In genomic region chr13:35818577-35819165, GRCh38 we compare ENCODE assay signal across 8 cellular contexts.
A peak's percentile ranks its signal among the peaks of the same experiment; 100 is the strongest.
DNase-seq lines count a peak whose midpoint lies in the region; ATAC-seq, FAIRE-seq and TF ChIP-seq lines count a peak whose summit lies in the region.

No MANE protein-coding gene starts in this region.

- H3K27ac ChIP-seq in Karpas-422 (ENCODE audit: low read length) (no peak overlapping the region), SK-N-SH (ENCODE audit: low read depth in 2 of 2, low read length in 1 of 2) (no peak overlapping the region), smooth muscle cell (ENCODE audit: low read depth) (no peak overlapping the region)

- 45% methylated on average over 4 of the region's 4 CpGs for WGBS in SK-N-SH (ENCODE audit: low lambda C conversion rate)
- WGBS in smooth muscle cell (ENCODE audit: low lambda C conversion rate), result 73% methylated on average over 4 of the region's 4 CpGs

- TF ChIP-seq CTCF in SK-N-SH (IDR thresholded peaks at IDR 0.05), result peak; percentile 85
- TF ChIP-seq CTCF in smooth muscle cell (IDR thresholded peaks at IDR 0.05; ENCODE audit: borderline replicate concordance, insufficient read depth, poor library complexity, severe bottlenecking), result peak; percentile 69

- H3K79me2 ChIP-seq in Karpas-422 (ENCODE audit: low read length) (no peaks in the 10 kb centered on the region), SK-N-SH (ENCODE audit: insufficient read depth) (no peaks in the 10 kb centered on the region), smooth muscle cell (ENCODE audit: low read depth) (no peaks in the 10 kb centered on the region)

- H3K9ac ChIP-seq in Karpas-422 (ENCODE audit: low read length) (no peak overlapping the region), SK-N-SH (no peak overlapping the region), smooth muscle cell (ENCODE audit: low read depth) (no peak overlapping the region)

- CTCF ChIA-PET in SK-N-SH (lab: Yijun Ruan, JAX), result interaction anchor here (0.6 to 4.2 kb wide), 29 partner anchors 9 to 609 kb away, joined by 3 to 35 read pairs (median 3); partner anchors contain the start of gene MAB21L1

- H3K36me3 ChIP-seq in Karpas-422 (ENCODE audit: insufficient read depth, low read length), result no peaks in the 10 kb centered on the region
- no peaks in the 10 kb centered on the region for H3K36me3 ChIP-seq in SK-N-SH (replicated peaks in 1 of 2; ENCODE audit: control insufficient read depth in 1 of 2, insufficient read depth in 2 of 2, low read length in 1 of 2)
- H3K36me3 ChIP-seq in smooth muscle cell (ENCODE audit: low read depth), result no peaks in the 10 kb centered on the region

- TF ChIP-seq EP300 in SK-N-SH (IDR thresholded peaks at IDR 0.05; ENCODE audit: borderline replicate concordance in 1 of 2, low read depth in 1 of 2, low read length in 1 of 2), result no peak

- no peak for ATAC-seq in GM21528 (IDR thresholded peaks at IDR 0.05; ENCODE audit: low FRiP score, unreplicated experiment)
- no peak for ATAC-seq in stimulated activated naive CD8-positive, alpha-beta T cell treated with anti-CD3 and anti-CD28 coated beads, Interleukin-15, Interleukin-2, amounts not matched to agents 100 U/mL and 50 U/mL, for 24 hours

- H3K27me3 ChIP-seq in Karpas-422 (ENCODE audit: low read length) (no peaks in the 10 kb centered on the region), SK-N-SH (ENCODE audit: insufficient read depth) (no peaks in the 10 kb centered on the region), smooth muscle cell (ENCODE audit: low read depth) (no peaks in the 10 kb centered on the region)

- POLR2A ChIA-PET in SK-N-SH (lab: Yijun Ruan, JAX), result interaction anchor here (0.6 to 1.0 kb wide), 2 partner anchors 9 to 342 kb away, joined by 3 to 10 read pairs; partner anchors contain the start of gene MAB21L1

- H3K4me3 ChIP-seq in Karpas-422 (ENCODE audit: low read length), result no peak overlapping the region
- no peak overlapping the region; a peak in 1 of 4 replicates for H3K4me3 ChIP-seq in SK-N-SH (ENCODE audit: low read depth in 2 of 2, low read length in 1 of 2)
- no peak overlapping the region for H3K4me3 ChIP-seq in smooth muscle cell

- no peaks in the 10 kb centered on the region for H3K9me2 ChIP-seq in Karpas-422 (replicated peaks; ENCODE audit: insufficient read depth, low read length)
- H3K9me2 ChIP-seq in SK-N-SH, result no peaks in the 10 kb centered on the region

- no peak overlapping the region for H2AFZ ChIP-seq in Karpas-422 (ENCODE audit: low read length)
- no peak overlapping the region for H2AFZ ChIP-seq in SK-N-SH (ENCODE audit: low read depth)
- H2AFZ ChIP-seq in smooth muscle cell (ENCODE audit: low read depth), result no peak overlapping the region

- H4K20me1 ChIP-seq in Karpas-422 (ENCODE audit: insufficient read depth, low read depth, low read length), result no peaks in the 10 kb centered on the region
- no peaks in the 10 kb centered on the region for H4K20me1 ChIP-seq in SK-N-SH (ENCODE audit: insufficient read depth)
- no peaks in the 10 kb centered on the region for H4K20me1 ChIP-seq in smooth muscle cell (ENCODE audit: low read depth)

- H3F3A ChIP-seq in SK-N-SH (replicated peaks; ENCODE audit: insufficient read depth), result no peaks in the 10 kb centered on the region
- no peaks in the 10 kb centered on the region for H3F3A ChIP-seq in smooth muscle cell (ENCODE audit: low read depth)

- in situ Hi-C loops in G401 (cut with HindIII; ENCODE audit: low sequenced_read_pairs), result no loop called here

- DNase-seq in G401 (ENCODE audit: low spot score) (peak; percentile 81), Karpas-422 (peak; percentile 68), SK-N-SH (peak; percentile 51), frontal cortex (ENCODE audit: low spot score in 2 of 2) (no peak), smooth muscle cell (lab: John Stamatoyannopoulos, UW; ENCODE audit: unreplicated experiment) (no peak), middle frontal gyrus (ENCODE audit: extremely low spot score, low spot score) (no peak)
- no peak for DNase-seq in stimulated activated naive CD8-positive, alpha-beta T cell treated with anti-CD3 and anti-CD28 coated beads, Interleukin-15, Interleukin-2, amounts not matched to agents 100 U/mL and 50 U/mL, for 24 hours

- H3K4me2 ChIP-seq in Karpas-422 (ENCODE audit: low read depth, low read length, poor library complexity, severe bottlenecking), result no peak overlapping the region
- no peak overlapping the region for H3K4me2 ChIP-seq in SK-N-SH
- no peak overlapping the region for H3K4me2 ChIP-seq in smooth muscle cell

- FAIRE-seq in frontal cortex (lab: Jason Lieb, UNC), result peak; percentile 30

- no peaks in the 10 kb centered on the region for H3K9me3 ChIP-seq in Karpas-422 (ENCODE audit: low read length)
- no peaks in the 10 kb centered on the region for H3K9me3 ChIP-seq in SK-N-SH
- H3K9me3 ChIP-seq in smooth muscle cell (replicated peaks; ENCODE audit: low read depth), result no peaks in the 10 kb centered on the region

- peak; percentile 85 for TF ChIP-seq RAD21 in SK-N-SH (IDR thresholded peaks at IDR 0.05; ENCODE audit: low read length)

- H3K4me1 ChIP-seq in Karpas-422 (ENCODE audit: low read length) (no peaks in the 10 kb centered on the region), SK-N-SH (ENCODE audit: control insufficient read depth in 1 of 2, insufficient read depth in 2 of 2, low read depth in 1 of 2, low read length in 1 of 2) (peaks cover 0 to 8% of the 10 kb centered on the region in 2 experiments; a peak in 1 of 4 replicates), smooth muscle cell (ENCODE audit: low read depth) (peaks cover 5% of the 10 kb centered on the region)

TF ChIP-seq in SK-N-SH, 30 proteins besides CTCF, POLR2A, EP300 and RAD21:
- TF ChIP-seq TAF1 (IDR thresholded peaks at IDR 0.05; ENCODE audit: borderline replicate concordance, low read depth, low read length), result no peak
- TF ChIP-seq YY1 (IDR thresholded peaks at IDR 0.05; ENCODE audit: low read depth), result no peak
- TF ChIP-seq MXI1 (IDR thresholded peaks at IDR 0.05; ENCODE audit: low read depth, low read length), result no peak
- no peak for TF ChIP-seq PBX3 (IDR thresholded peaks at IDR 0.05)
- no peak for TF ChIP-seq CHD2 (IDR thresholded peaks at IDR 0.05; ENCODE audit: low read length, partially characterized antibody)
- TF ChIP-seq POLR2AphosphoS5 (IDR thresholded peaks at IDR 0.05; ENCODE audit: low read depth, low read length), result no peak
- TF ChIP-seq RXRA (IDR thresholded peaks at IDR 0.05; ENCODE audit: borderline replicate concordance, low read depth), result no peak
- no peak for TF ChIP-seq TEAD4 (IDR thresholded peaks at IDR 0.05; ENCODE audit: borderline replicate concordance, insufficient read depth)
- no peak for TF ChIP-seq USF1 (IDR thresholded peaks at IDR 0.05; ENCODE audit: borderline replicate concordance, low read depth)
- TF ChIP-seq EZH2phosphoT487 (IDR thresholded peaks at IDR 0.05; ENCODE audit: borderline replicate concordance, low read depth), result no peak
- peak; percentile 58 for TF ChIP-seq SMC3 (IDR thresholded peaks at IDR 0.05; ENCODE audit: low read depth, low read length)
- 0 out of 2 replicates have a peak, but pooled peaks have one; percentile 36 for TF ChIP-seq FOXJ3 (CRISPR knock-in tag; IDR thresholded peaks at IDR 0.05)
- TF ChIP-seq, protein P1, sequence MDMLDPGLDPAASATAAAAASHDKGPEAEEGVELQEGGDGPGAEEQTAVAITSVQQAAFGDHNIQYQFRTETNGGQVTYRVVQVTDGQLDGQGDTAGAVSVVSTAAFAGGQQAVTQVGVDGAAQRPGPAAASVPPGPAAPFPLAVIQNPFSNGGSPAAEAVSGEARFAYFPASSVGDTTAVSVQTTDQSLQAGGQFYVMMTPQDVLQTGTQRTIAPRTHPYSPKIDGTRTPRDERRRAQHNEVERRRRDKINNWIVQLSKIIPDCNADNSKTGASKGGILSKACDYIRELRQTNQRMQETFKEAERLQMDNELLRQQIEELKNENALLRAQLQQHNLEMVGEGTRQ (IDR thresholded peaks at IDR 0.05; ENCODE audit: borderline replicate concordance, low read depth, low read length), result no peak

Comparison
In these comparisons a context has a peak if more than half of its experiments do, and no peak if none do; other contexts are left out.
1. DNase-seq: peak in G401 (single experiment), Karpas-422 (single experiment) and SK-N-SH (single experiment); none in frontal cortex (0 of 2), smooth muscle cell (single experiment), stimulated activated naive CD8-positive, alpha-beta T cell treated with anti-CD3 and anti-CD28 coated beads, Interleukin-15, Interleukin-2, amounts not matched to agents 100 U/mL and 50 U/mL, for 24 hours (single experiment) and middle frontal gyrus (single experiment).